18 cellular contexts compared by ENCODE assay signal in genomic region chr2:9543557-9543956, GRCh38. TPM values are rescaled to one million over a fixed set of nuclear protein-coding genes. Genes with fewer than 3 reads are reported as not detected.
A peak's percentile ranks its signal among the peaks of the same experiment; 100 is the strongest.
DNase-seq lines count a peak whose midpoint lies in the region; ATAC-seq, FAIRE-seq and TF ChIP-seq lines count a peak whose summit lies in the region.
"Had no signal": no experiment of that assay in that cellular context is flagged by ENCODE, and none has a peak within 500 bp of the region (broad histone marks: within the 10 kb centered on the region; RNA-seq: fewer than 3 reads in every experiment).

No MANE protein-coding gene starts in this region.

- in situ Hi-C loops in Panc1 (cut with HindIII; ENCODE audit: low pct_unique_long_range_greater_than_20kb, low sequenced_read_pairs) = no loop called here

- no peaks in the 10 kb centered on the region for H3K9me3 ChIP-seq in Panc1 (ENCODE audit: control insufficient read depth, insufficient read depth, low read depth, low read length)
- H3K9me3 ChIP-seq in heart right ventricle = no peaks in the 10 kb centered on the region
- H3K9me3 ChIP-seq: thoracic aorta had no signal

- POLR2A ChIA-PET in Panc1 (lab: Charles Lee) = no interaction called here

- H3K9me3 Mint-ChIP-seq in mesothelial cell of epicardium = no peaks in the 10 kb centered on the region

- H3K27me3 ChIP-seq in Panc1 (ENCODE audit: control insufficient read depth, insufficient read depth, low read length) (no peaks in the 10 kb centered on the region), heart right ventricle (no peaks in the 10 kb centered on the region)

- intact Hi-C loops in Panc1 (cut with micrococcal nuclease; ENCODE audit: unreplicated experiment) = no loop called here
- intact Hi-C loops in heart right ventricle (cut with DNase I) = no loop called here

- peak; percentile 46 for FAIRE-seq in GM12892 (lab: Jason Lieb, UNC)

- ATAC-seq in Panc1 (no peak), heart right ventricle (no peak)
- ATAC-seq: left cardiac atrium had no signal

- H3K36me3 Mint-ChIP-seq in mesothelial cell of epicardium = peaks cover 8% of the 10 kb centered on the region

- CTCF ChIA-PET in Panc1 (lab: Charles Lee) = no interaction called here

- DNase-seq in NOMO-1 treated with DMSO at 0.1 percent for 48 hours (lab: John Stamatoyannopoulos, UW; ENCODE audit: unreplicated experiment) (peak; percentile 57), NOMO-1 treated with dmso at 0.1 percent for 144 hours (lab: John Stamatoyannopoulos, UW; ENCODE audit: unreplicated experiment) (no peak), GM12892 (ENCODE audit: insufficient read length) (no peak), Panc1 (ENCODE audit: low read depth, low spot score) (no peak), mesothelial cell of epicardium (ENCODE audit: low spot score in 2 of 2, unreplicated experiment in 2 of 2) (no peak), heart right ventricle (no peak), COR-L47 (lab: John Stamatoyannopoulos, UW) (no peak), occipital lobe (lab: John Stamatoyannopoulos, UW) (no peak)
- DNase-seq: 8988T; activated CD4-positive, alpha-beta T cell treated with anti-CD3 and anti-CD28 coated beads for 4 hours; activated effector memory CD4-positive, alpha-beta T cell treated with anti-CD3 and anti-CD28 coated beads, Interleukin-2, amount 50 U/mL, for 16 hours; effector CD8-positive, alpha-beta T cell; GDM1; hypothalamus; left cardiac atrium; NCI-H2081 treated with DMSO at 0.1 percent for 48 hours; NCI-H774 had no signal

- 28 to 73% methylated on average over 1 of the region's 1 CpG for WGBS in heart right ventricle, 2 donors

- peak overlapping the region; percentile 1 for H3K27ac Mint-ChIP-seq in mesothelial cell of epicardium

- TF ChIP-seq CTCF in Panc1 (IDR thresholded peaks at IDR 0.05) (no peak), mesothelial cell of epicardium (IDR thresholded peaks at IDR 0.05; ENCODE audit: unreplicated experiment) (no peak), heart right ventricle (IDR thresholded peaks at IDR 0.05) (no peak)

- no peak overlapping the region for H3K4me3 Mint-ChIP-seq in mesothelial cell of epicardium

- peaks cover 6% of the 10 kb centered on the region; the same call in 1 of the 2 replicates for H3K4me1 ChIP-seq in Panc1 (ENCODE audit: control insufficient read depth, insufficient read depth, low read length)
- H3K4me1 ChIP-seq in heart right ventricle = peaks cover 0 to 80% (median 46%) of the 10 kb centered on the region in 9 donors

- TSS peak; percentile 12 for BruUV-seq in Panc1 (replicated peaks; lab: Mats Ljungman, UMichigan)

- peaks cover 21% of the 10 kb centered on the region for H3K4me1 Mint-ChIP-seq in mesothelial cell of epicardium

- H3K27ac ChIP-seq in Panc1 (ENCODE audit: low read length) (no peak overlapping the region), heart right ventricle (no peak overlapping the region)
- H3K27ac ChIP-seq: thoracic aorta had no signal

- TF ChIP-seq POLR2A in GM12892 (IDR thresholded peaks at IDR 0.05; ENCODE audit: low read depth, low read length) = no peak

- no peaks in the 10 kb centered on the region for H3K27me3 Mint-ChIP-seq in mesothelial cell of epicardium (ENCODE audit: low read depth)

- no peaks in the 10 kb centered on the region for H3K36me3 ChIP-seq in Panc1 (ENCODE audit: control insufficient read depth, insufficient read depth, low read length)
- peaks cover 0 to 29% (median 0%) of the 10 kb centered on the region in 9 donors for H3K36me3 ChIP-seq in heart right ventricle
- H3K36me3 ChIP-seq: thoracic aorta had no signal

- H3K4me3 ChIP-seq in Panc1 (ENCODE audit: low read depth in 2 of 2, low read length in 2 of 2) (no peak overlapping the region), heart right ventricle (no peak overlapping the region)
- H3K4me3 ChIP-seq: thoracic aorta had no signal

RNA-seq across cellular contexts. Expression of gene ADAM17, which starts 12.1 kb away (rescaled TPM):
- polyA plus RNA-seq in GM12892 (2012; ENCODE audit: missing spikeins) = 10.7 TPM
- 50.0 TPM for total RNA-seq in Panc1 (2021; ENCODE audit: unreplicated experiment)
- 33.9 TPM for polyA plus RNA-seq in Panc1 (2012; ENCODE audit: insufficient read length)
- 47.2 to 48.8 TPM (median 47.8 TPM) in 3 replicates for total RNA-seq in mesothelial cell of epicardium
- 10 to 100 TPM; 11.4 to 20.0 (median 14.6) TPM for total RNA-seq in heart right ventricle
- 1 to 10 TPM; 7.3 to 9.4 TPM for polyA plus RNA-seq in heart right ventricle
- 31.2 TPM for total RNA-seq in occipital lobe
